25 cellular contexts compared by ENCODE assay signal in genomic region chr7:13278020-13278419, GRCh38.
"Had no signal": no experiment of that assay in that cellular context is flagged by ENCODE, and none has a peak within 500 bp of the region (broad histone marks: within the 10 kb centered on the region; RNA-seq: fewer than 3 reads in every experiment).

No MANE protein-coding gene starts in this region.

- H3K4me3 ChIP-seq: colonic mucosa, dorsolateral prefrontal cortex, hepatocyte, left ventricle myocardium inferior, ovary, prostate gland, right atrium auricular region, upper lobe of left lung had no signal

- H3K9me3 ChIP-seq: colonic mucosa, ovary, prostate gland, right atrium auricular region, upper lobe of left lung had no signal

- H3K27ac ChIP-seq: colonic mucosa, dorsolateral prefrontal cortex, hepatocyte, left ventricle myocardium inferior, ovary, prostate gland, right atrium auricular region, upper lobe of left lung had no signal

- H2AFZ ChIP-seq: hepatocyte had no signal

- H3K27me3 ChIP-seq: colonic mucosa, hepatocyte, ovary, right atrium auricular region, upper lobe of left lung had no signal

- H3K4me2 ChIP-seq: hepatocyte had no signal

- H3K79me2 ChIP-seq: hepatocyte had no signal

- H3K4me1 ChIP-seq: colonic mucosa, left ventricle myocardium inferior, prostate gland, right atrium auricular region, upper lobe of left lung had no signal

- DNase-seq: activated B cell treated with CpG ODN at 0.5 μM for 24 hours; activated CD4-positive, alpha-beta T cell treated with anti-CD3 and anti-CD28 coated beads for 36 hours; activated CD4-positive, alpha-beta T cell treated with anti-CD3 and anti-CD28 coated beads, Interleukin-2, amount 50 U/mL, for 48 hours; activated CD8-positive, alpha-beta memory T cell treated with anti-CD3 and anti-CD28 coated beads, Interleukin-2, amount 50 U/mL, for 48 hours; activated naive CD4-positive, alpha-beta T cell treated with Interleukin-2 at 50 U/mL for 16 hours; activated naive CD8-positive, alpha-beta T cell treated with anti-CD3 and anti-CD28 coated beads, Interleukin-2, amount 10 ng/mL, durations not matched to agents 7 days and 5 days; activated T-cell treated with anti-CD3 and anti-CD28 coated beads, Interleukin-2, amount 50 U/mL, for 4 hours; amygdala; colonic mucosa; dorsolateral prefrontal cortex; effector memory CD8-positive, alpha-beta T cell; glutamatergic neuron; immature natural killer cell; kidney glomerular epithelial cell; left ventricle myocardium inferior; mammary epithelial cell; midbrain; natural killer cell; ovary; stimulated activated CD4-positive, alpha-beta T cell treated with anti-CD3 and anti-CD28 coated beads, Interleukin-4, amount 100 ng/mL, for 24 hours; stimulated activated naive CD4-positive, alpha-beta T cell treated with Interleukin-2 at 50 U/mL for 16 hours; upper lobe of left lung had no signal

- H3K36me3 ChIP-seq: colonic mucosa, left ventricle myocardium inferior, ovary, prostate gland, right atrium auricular region, upper lobe of left lung had no signal
